Comparison of ENCODE assay signal across 22 cellular contexts in genomic region chr3:13841141-13841540, GRCh38. TPM values are rescaled to one million over a fixed set of nuclear protein-coding genes. Genes with fewer than 3 reads are reported as not detected.
"Had no signal": no experiment of that assay in that cellular context is flagged by ENCODE, and none has a peak within 500 bp of the region (broad histone marks: within the 10 kb centered on the region; RNA-seq: fewer than 3 reads in every experiment).

No MANE protein-coding gene starts in this region.

- H3K4me3 ChIP-seq: SK-N-MC had no signal

- H3K27me3 Mint-ChIP-seq: activated CD4-positive, alpha-beta T cell treated with anti-CD3 and anti-CD28 coated beads, Interleukin-2, amount 10 ng/mL, durations not matched to agents 24 days and 14 days; activated CD8-positive, alpha-beta memory T cell treated with anti-CD3 and anti-CD28 coated beads, Interleukin-2, amount 10 ng/mL, durations not matched to agents 7 days and 5 days; activated T-cell treated with anti-CD3 and anti-CD28 coated beads, Interleukin-2, amount 50 U/mL, for 24 hours; T-cell had no signal

- H3K4me1 Mint-ChIP-seq: activated B cell treated with CpG ODN at 0.5 μM for 24 hours; activated CD4-positive, alpha-beta T cell treated with anti-CD3 and anti-CD28 coated beads, Interleukin-2, amount 10 ng/mL, durations not matched to agents 24 days and 14 days; activated CD8-positive, alpha-beta memory T cell treated with anti-CD3 and anti-CD28 coated beads, Interleukin-2, amount 10 ng/mL, durations not matched to agents 7 days and 5 days had no signal

- H3K36me3 Mint-ChIP-seq: activated CD8-positive, alpha-beta memory T cell treated with anti-CD3 and anti-CD28 coated beads, Interleukin-2, amount 10 ng/mL, durations not matched to agents 7 days and 5 days; activated naive CD4-positive, alpha-beta T cell treated with anti-CD3 and anti-CD28 coated beads, Interleukin-2, amount 50 U/mL, for 72 hours; T-cell had no signal

- H3K27ac Mint-ChIP-seq: activated B cell treated with CpG ODN at 0.5 μM for 24 hours; activated CD4-positive, alpha-beta T cell treated with anti-CD3 and anti-CD28 coated beads, Interleukin-2, amount 10 ng/mL, durations not matched to agents 24 days and 14 days; activated CD8-positive, alpha-beta memory T cell treated with anti-CD3 and anti-CD28 coated beads, Interleukin-2, amount 10 ng/mL, durations not matched to agents 7 days and 5 days; activated naive CD4-positive, alpha-beta T cell treated with anti-CD3 and anti-CD28 coated beads, Interleukin-2, amount 50 U/mL, for 72 hours; activated T-cell treated with anti-CD3 and anti-CD28 coated beads, Interleukin-2, amount 50 U/mL, for 24 hours; activated T-helper 1 cell treated with anti-CD3 and anti-CD28 coated beads, Interleukin-12 subunit alpha, Interleukin-12 subunit beta, Interleukin-2, Interleukin-4 antibody, amounts not matched to agents 30 ng/mL and 10 ng/mL and 1 ng/mL, durations not matched to agents 14 hours and 24 hours and 36 hours; T-cell had no signal

- H3K4me3 Mint-ChIP-seq: activated B cell treated with CpG ODN at 0.5 μM for 24 hours; activated CD4-positive, alpha-beta T cell treated with anti-CD3 and anti-CD28 coated beads, Interleukin-2, amount 10 ng/mL, durations not matched to agents 24 days and 14 days; activated CD8-positive, alpha-beta memory T cell treated with anti-CD3 and anti-CD28 coated beads, Interleukin-2, amount 10 ng/mL, durations not matched to agents 7 days and 5 days; activated T-cell treated with anti-CD3 and anti-CD28 coated beads, Interleukin-2, amount 50 U/mL, for 24 hours; activated T-helper 1 cell treated with anti-CD3 and anti-CD28 coated beads, Interleukin-12 subunit alpha, Interleukin-12 subunit beta, Interleukin-2, Interleukin-4 antibody, amounts not matched to agents 30 ng/mL and 10 ng/mL and 1 ng/mL, durations not matched to agents 14 hours and 24 hours and 36 hours; T-cell had no signal

- H3K9me3 Mint-ChIP-seq: activated B cell treated with CpG ODN at 0.5 μM for 24 hours; activated CD4-positive, alpha-beta T cell treated with anti-CD3 and anti-CD28 coated beads, Interleukin-2, amount 10 ng/mL, durations not matched to agents 24 days and 14 days; activated naive CD4-positive, alpha-beta T cell treated with anti-CD3 and anti-CD28 coated beads, Interleukin-2, amount 50 U/mL, for 72 hours; activated T-cell treated with anti-CD3 and anti-CD28 coated beads, Interleukin-2, amount 50 U/mL, for 24 hours; activated T-helper 1 cell treated with anti-CD3 and anti-CD28 coated beads, Interleukin-12 subunit alpha, Interleukin-12 subunit beta, Interleukin-2, Interleukin-4 antibody, amounts not matched to agents 30 ng/mL and 10 ng/mL and 1 ng/mL, durations not matched to agents 14 hours and 24 hours and 36 hours; T-cell had no signal

- H3K36me3 ChIP-seq: brain microvascular endothelial cell had no signal

- H3K27me3 ChIP-seq: brain microvascular endothelial cell had no signal

- DNase-seq: activated B cell treated with CpG ODN at 0.5 μM for 24 hours; activated CD4-positive, alpha-beta T cell treated with anti-CD3 and anti-CD28 coated beads for 1 hour; activated CD4-positive, alpha-beta T cell treated with anti-CD3 and anti-CD28 coated beads, Interleukin-2, amount 10 ng/mL, durations not matched to agents 24 days and 14 days; activated CD4-positive, alpha-beta T cell treated with anti-CD3 and anti-CD28 coated beads, Interleukin-2, amount 50 U/mL, for 48 hours; activated CD8-positive, alpha-beta memory T cell treated with anti-CD3 and anti-CD28 coated beads, Interleukin-2, amount 10 ng/mL, durations not matched to agents 7 days and 5 days; activated effector memory CD4-positive, alpha-beta T cell treated with anti-CD3 and anti-CD28 coated beads, Interleukin-2, amount 50 U/mL, for 16 hours; activated naive CD4-positive, alpha-beta T cell treated with Interleukin-2 at 50 U/mL for 16 hours; activated T-cell treated with anti-CD3 and anti-CD28 coated beads, Interleukin-2, amount 50 U/mL, for 24 hours; brain microvascular endothelial cell; NCI-H1105 treated with DMSO at 0.1 percent for 48 hours; NCI-H1436 treated with DMSO at 0.1 percent for 48 hours; NCI-H187; NCI-H2081; NCI-H69; T-cell; T-helper 2 cell; T1000 had no signal

- H3K27ac ChIP-seq: brain microvascular endothelial cell, SK-N-MC had no signal

- ATAC-seq: activated CD8-positive, alpha-beta memory T cell treated with anti-CD3 and anti-CD28 coated beads, Interleukin-2, amount 10 ng/mL, durations not matched to agents 7 days and 5 days; activated naive CD4-positive, alpha-beta T cell treated with anti-CD3 and anti-CD28 coated beads, Interleukin-2, amount 50 U/mL, for 72 hours; Right ventricle myocardium inferior; T-cell had no signal

RNA-seq across cellular contexts. Expression of gene WNT7A, which starts 38.7 kb away (rescaled TPM):
- total RNA-seq: activated B cell treated with CpG ODN at 0.5 μM for 24 hours; activated CD4-positive, alpha-beta T cell treated with anti-CD3 and anti-CD28 coated beads, Interleukin-2, amount 10 ng/mL, durations not matched to agents 24 days and 14 days; activated CD8-positive, alpha-beta memory T cell treated with anti-CD3 and anti-CD28 coated beads, Interleukin-2, amount 10 ng/mL, durations not matched to agents 7 days and 5 days; activated T-helper 1 cell treated with anti-CD3 and anti-CD28 coated beads, Interleukin-12 subunit alpha, Interleukin-12 subunit beta, Interleukin-2, Interleukin-4 antibody, amounts not matched to agents 30 ng/mL and 10 ng/mL and 1 ng/mL, durations not matched to agents 14 hours and 24 hours and 36 hours; cardiac septum; Right ventricle myocardium inferior had no signal
